ENCODE assay signal across 17 cellular contexts in genomic region chr5:7857918-7858632, GRCh38. TPM values are rescaled to one million over a fixed set of nuclear protein-coding genes. Genes with fewer than 3 reads are reported as not detected.
DNase-seq lines count a peak whose midpoint lies in the region; ATAC-seq, FAIRE-seq and TF ChIP-seq lines count a peak whose summit lies in the region.
"Had no signal": no experiment of that assay in that cellular context is flagged by ENCODE, and none has a peak within 500 bp of the region (broad histone marks: within the 10 kb centered on the region; RNA-seq: fewer than 3 reads in every experiment).

No MANE protein-coding gene starts in this region.

- peaks cover 36% of the 10 kb centered on the region for H3K36me3 ChIP-seq in CD4-positive, CD25-positive, alpha-beta regulatory T cell (ENCODE audit: control insufficient read depth, insufficient read depth, low read length)
- peaks cover 10% of the 10 kb centered on the region; the same call in 1 of the 2 replicates for H3K36me3 ChIP-seq in MM.1S (replicated peaks; ENCODE audit: insufficient read depth, low read length)

- no peaks in the 10 kb centered on the region for H3K27me3 ChIP-seq in CD4-positive, CD25-positive, alpha-beta regulatory T cell (ENCODE audit: control insufficient read depth, insufficient read depth, low read length)
- H3K27me3 ChIP-seq in MM.1S (replicated peaks; ENCODE audit: insufficient read depth, low read length) (no peaks in the 10 kb centered on the region), H9 (ENCODE audit: insufficient read depth, low read length) (no peaks in the 10 kb centered on the region)
- H3K27me3 ChIP-seq: brain microvascular endothelial cell, dorsolateral prefrontal cortex, spleen had no signal

- H3K56ac ChIP-seq in H9 (ENCODE audit: insufficient read length, low read depth, low read length), result no peak overlapping the region

- H2BK120ac ChIP-seq in H9 (ENCODE audit: low read depth, low read length, poor library complexity, severe bottlenecking), result no peak overlapping the region

- no peaks in the 10 kb centered on the region for H3K9me3 ChIP-seq in CD4-positive, CD25-positive, alpha-beta regulatory T cell (ENCODE audit: control insufficient read depth in 2 of 2, low read length in 2 of 2)
- H3K9me3 ChIP-seq in MM.1S (replicated peaks; ENCODE audit: insufficient read depth, low read length), result no peaks in the 10 kb centered on the region
- no peaks in the 10 kb centered on the region for H3K9me3 ChIP-seq in H9 (ENCODE audit: control insufficient read depth, low read depth, low read length)

- H3K79me2 ChIP-seq in MM.1S (ENCODE audit: low read length), result no peaks in the 10 kb centered on the region
- H3K79me2 ChIP-seq in H9 (ENCODE audit: insufficient read depth, low read length), result no peaks in the 10 kb centered on the region

- H2AFZ ChIP-seq in MM.1S (ENCODE audit: low read length) (no peak overlapping the region), H9 (ENCODE audit: low read length) (no peak overlapping the region)

- peak; percentile 67 for FAIRE-seq in GM12891 (lab: Jason Lieb, UNC)

- peak overlapping the region; percentile 27 for H3K4me3 ChIP-seq in CD4-positive, CD25-positive, alpha-beta regulatory T cell (ENCODE audit: low read depth, low read length)
- H3K4me3 ChIP-seq in MM.1S (ENCODE audit: low read length), result no peak overlapping the region
- H3K4me3 ChIP-seq: dorsolateral prefrontal cortex, spleen had no signal

- peak in 1 of 3 donors; percentile 64 for DNase-seq in CD4-positive, CD25-positive, alpha-beta regulatory T cell
- DNase-seq in GM12891 (ENCODE audit: insufficient read length, low spot score), result no peak
- peak; percentile 27 for DNase-seq in MM.1S
- DNase-seq in activated naive CD4-positive, alpha-beta T cell treated with anti-CD3 and anti-CD28 coated beads, Interleukin-2, amount 50 U/mL, for 72 hours (ENCODE audit: low spot score in 2 of 2), result no peak
- DNase-seq in H9, result no peak
- DNase-seq: brain microvascular endothelial cell, C1 segment of cervical spinal cord, dorsolateral prefrontal cortex, HFFc6, hippocampal formation, left cardiac atrium, NCI-H2171, posterior cingulate gyrus, spleen had no signal

- H3K4me1 ChIP-seq in CD4-positive, CD25-positive, alpha-beta regulatory T cell (ENCODE audit: control insufficient read depth, insufficient read depth, low read length, poor library complexity, severe bottlenecking), result peaks cover 14% of the 10 kb centered on the region
- H3K4me1 ChIP-seq in MM.1S (ENCODE audit: low read length), result peaks cover 20% of the 10 kb centered on the region
- H3K4me1 ChIP-seq in H9 (ENCODE audit: insufficient read depth, low read length), result no peaks in the 10 kb centered on the region
- H3K4me1 ChIP-seq: spleen had no signal

- no CpG with 5 or more reads among the region's 9 CpGs for WGBS in H9 (ENCODE audit: extremely low coverage, insufficient read length, low lambda C conversion rate)

- H4K5ac ChIP-seq in H9 (ENCODE audit: insufficient read length, low read depth, low read length), result no peak overlapping the region

- no peak overlapping the region for H4K91ac ChIP-seq in H9 (ENCODE audit: insufficient read length, low read depth, low read length)

- H3K23me2 ChIP-seq in H9 (ENCODE audit: insufficient read length, low read depth, low read length, poor library complexity, severe bottlenecking), result no peaks in the 10 kb centered on the region

- H4K20me1 ChIP-seq in MM.1S (ENCODE audit: insufficient read depth, low read length) (no peaks in the 10 kb centered on the region), H9 (ENCODE audit: control insufficient read depth, insufficient read depth, insufficient read length) (no peaks in the 10 kb centered on the region)

- H3K36me3 Mint-ChIP-seq in CD4-positive, CD25-positive, alpha-beta regulatory T cell, result peaks cover 16% of the 10 kb centered on the region
- H3K36me3 Mint-ChIP-seq in activated naive CD4-positive, alpha-beta T cell treated with anti-CD3 and anti-CD28 coated beads, Interleukin-2, amount 50 U/mL, for 72 hours, result peaks cover 0 to 6% of the 10 kb centered on the region in 2 donors
- H3K36me3 Mint-ChIP-seq in H9 (ENCODE audit: insufficient read depth in 1 of 3, low read depth in 3 of 3), result peaks cover 6 to 35% (median 24%) of the 10 kb centered on the region in 3 experiments

- H3K4ac ChIP-seq in H9 (ENCODE audit: low read depth, low read length), result no peak overlapping the region

- H3K9ac ChIP-seq in MM.1S (ENCODE audit: low read length) (no peak overlapping the region; the same call in 1 of the 2 replicates), H9 (ENCODE audit: extremely low read depth, insufficient read length, low read length) (no peak overlapping the region)

- no peak for TF ChIP-seq CTCF in MM.1S (IDR thresholded peaks at IDR 0.05; ENCODE audit: low read length)
- TF ChIP-seq CTCF in H9 (conservative IDR thresholded peaks at IDR 0.05), result no peak

- H3K4me1 Mint-ChIP-seq in CD4-positive, CD25-positive, alpha-beta regulatory T cell, result peaks cover 14 to 20% (median 16%) of the 10 kb centered on the region in 4 donors
- H3K4me1 Mint-ChIP-seq in H9, result peaks cover 2 to 3% of the 10 kb centered on the region in 2 experiments; a peak in 3 of 4 replicates

- no peak overlapping the region for H2BK15ac ChIP-seq in H9 (ENCODE audit: low read depth, low read length)

- no peaks in the 10 kb centered on the region for H3K9me2 ChIP-seq in MM.1S (replicated peaks; ENCODE audit: insufficient read depth, low read length)

- peak overlapping the region in 3 of 4 donors; percentile 3 to 42 (median 19) for H3K4me3 Mint-ChIP-seq in CD4-positive, CD25-positive, alpha-beta regulatory T cell
- no peak overlapping the region for H3K4me3 Mint-ChIP-seq in H9
- H3K4me3 Mint-ChIP-seq: HFFc6 had no signal

- H4K8ac ChIP-seq in H9 (replicated peaks; ENCODE audit: insufficient read length, low read depth, low read length), result no peak overlapping the region

- peaks cover 0 to 1% (median 0%) of the 10 kb centered on the region in 7 donors for H3K9me3 Mint-ChIP-seq in CD4-positive, CD25-positive, alpha-beta regulatory T cell
- H3K9me3 Mint-ChIP-seq in activated naive CD4-positive, alpha-beta T cell treated with anti-CD3 and anti-CD28 coated beads, Interleukin-2, amount 50 U/mL, for 72 hours, result peaks cover 2 to 3% of the 10 kb centered on the region in 2 donors
- H3K9me3 Mint-ChIP-seq in H9, result peaks cover 0 to 5% of the 10 kb centered on the region in 2 experiments; a peak in 3 of 5 replicates
- H3K9me3 Mint-ChIP-seq: HFFc6 had no signal

- H2AK5ac ChIP-seq in H9 (ENCODE audit: insufficient read length, low read length), result no peak overlapping the region

- no peak overlapping the region for H3K14ac ChIP-seq in H9 (ENCODE audit: insufficient read depth, low read length)

- no peak overlapping the region for H2BK12ac ChIP-seq in H9 (ENCODE audit: insufficient read length, low read depth, low read length)

- H3K27ac Mint-ChIP-seq in CD4-positive, CD25-positive, alpha-beta regulatory T cell, result peak overlapping the region; percentile 71 to 90 (median 71)
- peak overlapping the region; percentile 46 to 81 for H3K27ac Mint-ChIP-seq in activated naive CD4-positive, alpha-beta T cell treated with anti-CD3 and anti-CD28 coated beads, Interleukin-2, amount 50 U/mL, for 72 hours
- peak overlapping the region in 1 of 3 experiments; percentile 58; a peak in 1 of 7 replicates for H3K27ac Mint-ChIP-seq in H9

- no peak overlapping the region for H2BK5ac ChIP-seq in H9 (ENCODE audit: insufficient read length, low read length)

- peak overlapping the region; percentile 44 for H3K27ac ChIP-seq in CD4-positive, CD25-positive, alpha-beta regulatory T cell (ENCODE audit: insufficient read depth, low read length, poor library complexity, severe bottlenecking)
- peak overlapping the region; percentile 9; the same call in 1 of the 2 replicates for H3K27ac ChIP-seq in MM.1S (ENCODE audit: low read length)
- no peak overlapping the region for H3K27ac ChIP-seq in H9 (ENCODE audit: insufficient read length, low read depth, low read length)
- H3K27ac ChIP-seq: brain microvascular endothelial cell had no signal

- no peak for TF ChIP-seq POLR2A in GM12891 (IDR thresholded peaks at IDR 0.05; ENCODE audit: low read depth, low read length)

- no peak overlapping the region for H2BK20ac ChIP-seq in H9 (ENCODE audit: low read depth, low read length, poor library complexity, severe bottlenecking)

- no peak overlapping the region for H3K18ac ChIP-seq in H9 (ENCODE audit: insufficient read length, low read depth, low read length)

- H3K23ac ChIP-seq in H9 (ENCODE audit: insufficient read length, low read depth, low read length), result no peak overlapping the region

- H3K79me1 ChIP-seq in H9 (ENCODE audit: insufficient read depth, low read depth, low read length, poor library complexity, severe bottlenecking), result no peaks in the 10 kb centered on the region

- H3F3A ChIP-seq in MM.1S (ENCODE audit: insufficient read depth, low read length), result peaks cover 8% of the 10 kb centered on the region; the same call in 1 of the 2 replicates

- H3K27me3 Mint-ChIP-seq in CD4-positive, CD25-positive, alpha-beta regulatory T cell, result peaks cover 3% of the 10 kb centered on the region
- H3K27me3 Mint-ChIP-seq in H9 (ENCODE audit: low read depth), result peaks cover 2% of the 10 kb centered on the region; the same call in 1 of the 2 replicates

- peak; percentile 58 to 64 for ATAC-seq in CD4-positive, CD25-positive, alpha-beta regulatory T cell (ENCODE audit: low read depth in 2 of 2)
- ATAC-seq in activated naive CD4-positive, alpha-beta T cell treated with anti-CD3 and anti-CD28 coated beads, Interleukin-2, amount 50 U/mL, for 72 hours, result peak in 1 of 2 donors; percentile 52
- ATAC-seq in GM19328 (IDR thresholded peaks at IDR 0.05; ENCODE audit: unreplicated experiment) (no peak), HG03135 (IDR thresholded peaks at IDR 0.05; ENCODE audit: unreplicated experiment) (no peak)
- ATAC-seq: left cardiac atrium had no signal

- H3K4me2 ChIP-seq in MM.1S (ENCODE audit: low read depth, low read length) (peak overlapping the region; percentile 26), H9 (ENCODE audit: insufficient read depth, insufficient read length, low read length) (no peak overlapping the region)

- H3T11ph ChIP-seq in H9 (ENCODE audit: low read length), result no peak overlapping the region

RNA-seq across cellular contexts. Expression of gene CFAP90, which starts 7.1 kb away (rescaled TPM):
- total RNA-seq in CD4-positive, CD25-positive, alpha-beta regulatory T cell, result not detected
- polyA plus RNA-seq in CD4-positive, CD25-positive, alpha-beta regulatory T cell, result not detected
- not detected for polyA plus RNA-seq in GM12891 (2012; ENCODE audit: low read depth, missing spikeins)
- not detected for total RNA-seq in activated naive CD4-positive, alpha-beta T cell treated with anti-CD3 and anti-CD28 coated beads, Interleukin-2, amount 50 U/mL, for 72 hours
- total RNA-seq in H9 (2021), result 0.35 and 0.44 TPM in 2 replicates
- total RNA-seq: HFFc6, HT-29 had no signal

RNA-seq across cellular contexts. Expression of gene FASTKD3, which starts 10.8 kb away (rescaled TPM):
- 7.0 TPM for total RNA-seq in CD4-positive, CD25-positive, alpha-beta regulatory T cell
- 10 to 100 TPM; 11.5 to 16.8 (median 15.6) TPM for polyA plus RNA-seq in CD4-positive, CD25-positive, alpha-beta regulatory T cell
- polyA plus RNA-seq in GM12891 (2012; ENCODE audit: low read depth, missing spikeins), result 7.6 TPM
- 1 to 10 TPM; 5.3 to 8.3 TPM for total RNA-seq in activated naive CD4-positive, alpha-beta T cell treated with anti-CD3 and anti-CD28 coated beads, Interleukin-2, amount 50 U/mL, for 72 hours
- total RNA-seq in H9 (2021), result 15.0 and 16.3 TPM in 2 replicates

RNA-seq across cellular contexts. Expression of gene MTRR, which starts 10.9 kb away (rescaled TPM):
- 101 TPM for total RNA-seq in CD4-positive, CD25-positive, alpha-beta regulatory T cell
- 10 to 100 TPM; 39.1 to 73.5 (median 52.9) TPM for polyA plus RNA-seq in CD4-positive, CD25-positive, alpha-beta regulatory T cell
- polyA plus RNA-seq in GM12891 (2012; ENCODE audit: low read depth, missing spikeins), result 28.2 TPM
- 10 to 100 TPM; 24.5 to 42.9 TPM for total RNA-seq in activated naive CD4-positive, alpha-beta T cell treated with anti-CD3 and anti-CD28 coated beads, Interleukin-2, amount 50 U/mL, for 72 hours
- total RNA-seq in H9 (2021), result 66.0 and 69.6 TPM in 2 replicates

Comparison
In these comparisons a context has a peak if more than half of its experiments do, and no peak if none do; other contexts are left out.
1. ATAC-seq: peak in CD4-positive, CD25-positive, alpha-beta regulatory T cell (2 of 2); none in GM19328 (single experiment) and HG03135 (single experiment).
2. H3K4me3 Mint-ChIP-seq: peak in CD4-positive, CD25-positive, alpha-beta regulatory T cell (3 of 4); none in H9 (0 of 2).